9 cellular contexts compared by ENCODE assay signal in the genomic region with DNA sequence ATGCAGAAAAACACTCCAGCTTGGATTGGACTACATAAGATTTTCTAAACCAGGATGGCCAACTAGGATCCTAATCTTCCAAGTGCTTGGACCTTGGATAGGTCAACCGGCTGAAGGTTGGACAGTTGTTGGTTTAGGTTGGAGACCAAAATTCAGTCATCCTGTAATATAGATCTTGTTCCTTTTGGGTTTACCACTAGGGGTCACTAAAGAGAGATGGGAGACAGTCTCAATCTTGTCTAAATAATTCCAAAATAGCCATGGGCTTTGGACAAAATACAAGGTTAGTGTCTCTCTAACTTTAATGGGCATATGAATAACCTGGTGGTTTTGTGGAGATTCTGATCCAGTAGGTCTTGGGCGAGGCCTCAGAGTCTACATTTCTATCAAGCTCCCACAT.
A peak's percentile ranks its signal among the peaks of the same experiment; 100 is the strongest.
DNase-seq lines count a peak whose midpoint lies in the region; ATAC-seq, FAIRE-seq and TF ChIP-seq lines count a peak whose summit lies in the region.
"Had no signal": no experiment of that assay in that cellular context is flagged by ENCODE, and none has a peak within 500 bp of the region (broad histone marks: within the 10 kb centered on the region; RNA-seq: fewer than 3 reads in every experiment).

No MANE protein-coding gene starts in this region.

- DNase-seq in GM18507 (ENCODE audit: extremely low spot score, insufficient read length, low read depth) (no peak), NCI-H345 treated with DMSO at 0.1 percent for 48 hours (lab: John Stamatoyannopoulos, UW; ENCODE audit: unreplicated experiment) (peak; percentile 5), chondrocyte (ENCODE audit: low spot score) (no peak), lung (ENCODE audit: low spot score) (no peak), lower leg skin (ENCODE audit: low spot score in 2 of 2) (no peak)

- peaks cover 4% of the 10 kb centered on the region for H3K4me1 Mint-ChIP-seq in chondrocyte (ENCODE audit: low read depth)
- H3K4me1 Mint-ChIP-seq in activated T-helper 17 cell treated with anti-CD3 and anti-CD28 coated beads, Interleukin-2, amount 50 U/mL, for 72 hours = peaks cover 27% of the 10 kb centered on the region

- peak; percentile 46 for FAIRE-seq in GM18507 (lab: Jason Lieb, UNC)

- H3K36me3 ChIP-seq in ACC112 (ENCODE audit: insufficient read depth, low read length) (no peaks in the 10 kb centered on the region), lung (ENCODE audit: control insufficient read depth in 2 of 2, insufficient read depth in 2 of 2, low read length in 2 of 2) (no peaks in the 10 kb centered on the region)

- H3K27me3 ChIP-seq in ACC112 (ENCODE audit: insufficient read depth, low read length) (peaks cover 17% of the 10 kb centered on the region), lung (ENCODE audit: control insufficient read depth, insufficient read depth) (no peaks in the 10 kb centered on the region)

- H3K79me2 ChIP-seq in ACC112 (ENCODE audit: control insufficient read depth, insufficient read depth, low read length, unreplicated experiment) = no peaks in the 10 kb centered on the region

- no peaks in the 10 kb centered on the region for H3K9me3 ChIP-seq in lung (ENCODE audit: control insufficient read depth in 2 of 2, insufficient read depth in 1 of 2, low read length in 1 of 2)

- WGBS in lung, 2 donors = 66% methylated on average over 2 of the region's 2 CpGs
- 55 to 78% methylated on average over 2 of the region's 2 CpGs for WGBS in lower leg skin, 2 donors

- H3K36me3 Mint-ChIP-seq in chondrocyte (ENCODE audit: low read depth) = peaks cover 4% of the 10 kb centered on the region
- H3K36me3 Mint-ChIP-seq in activated T-helper 17 cell treated with anti-CD3 and anti-CD28 coated beads, Interleukin-2, amount 50 U/mL, for 72 hours (ENCODE audit: low read depth) = no peaks in the 10 kb centered on the region

- H3K4me3 Mint-ChIP-seq in chondrocyte (ENCODE audit: unreplicated experiment) = no peak overlapping the region
- H3K4me3 Mint-ChIP-seq in activated T-helper 17 cell treated with anti-CD3 and anti-CD28 coated beads, Interleukin-2, amount 50 U/mL, for 72 hours = no peak overlapping the region
- H3K4me3 Mint-ChIP-seq: stimulated activated naive CD8-positive, alpha-beta T cell treated with anti-CD3 and anti-CD28 coated beads, Interleukin-15, Interleukin-2, amounts not matched to agents 100 ng/mL and 50 ng/mL, for 24 hours had no signal

- H2AFZ ChIP-seq in ACC112 (ENCODE audit: low read length, unreplicated experiment) = peak overlapping the region; percentile 24

- no peak for TF ChIP-seq POLR2A in lower leg skin (IDR thresholded peaks at IDR 0.05)

- no peaks in the 10 kb centered on the region for H3K4me1 ChIP-seq in ACC112 (ENCODE audit: control insufficient read depth, insufficient read depth, low read length, unreplicated experiment)
- H3K4me1 ChIP-seq in lung (ENCODE audit: control insufficient read depth in 2 of 2, insufficient read depth in 2 of 2, low read length in 2 of 2) = no peaks in the 10 kb centered on the region

- peaks cover 3% of the 10 kb centered on the region for H3K27me3 Mint-ChIP-seq in chondrocyte (ENCODE audit: low read depth)
- H3K27me3 Mint-ChIP-seq in activated T-helper 17 cell treated with anti-CD3 and anti-CD28 coated beads, Interleukin-2, amount 50 U/mL, for 72 hours = peaks cover 4% of the 10 kb centered on the region

- no peaks in the 10 kb centered on the region for H3K9me3 Mint-ChIP-seq in chondrocyte (ENCODE audit: low read depth)
- peaks cover 6% of the 10 kb centered on the region for H3K9me3 Mint-ChIP-seq in activated T-helper 17 cell treated with anti-CD3 and anti-CD28 coated beads, Interleukin-2, amount 50 U/mL, for 72 hours

- TF ChIP-seq CTCF in chondrocyte (IDR thresholded peaks at IDR 0.05) (peak; percentile 85), lung (IDR thresholded peaks at IDR 0.05; ENCODE audit: control extremely low read depth, extremely low read depth) (peak; percentile 34), lower leg skin (IDR thresholded peaks at IDR 0.05) (no peak)

- ATAC-seq in lung (ENCODE audit: insufficient read depth, low FRiP score) (no peak), GM19324 (IDR thresholded peaks at IDR 0.05; ENCODE audit: low FRiP score, unreplicated experiment) (no peak)
- ATAC-seq in activated T-helper 17 cell treated with anti-CD3 and anti-CD28 coated beads, Interleukin-2, amount 50 U/mL, for 72 hours (replicated peaks) = no peak

- no peak overlapping the region for H3K27ac Mint-ChIP-seq in chondrocyte (ENCODE audit: unreplicated experiment)
- H3K27ac Mint-ChIP-seq in activated T-helper 17 cell treated with anti-CD3 and anti-CD28 coated beads, Interleukin-2, amount 50 U/mL, for 72 hours = no peak overlapping the region

- H3K27ac ChIP-seq in ACC112 (ENCODE audit: low read depth, low read length) (no peak overlapping the region), lung (ENCODE audit: low read depth in 1 of 2, low read length in 1 of 2) (no peak overlapping the region)

- intact Hi-C loops in lower leg skin (cut with DNase I; ENCODE audit: low total_unique reads) = no loop called here

- no peak overlapping the region for H3K4me3 ChIP-seq in ACC112 (ENCODE audit: low read depth, low read length)
- H3K4me3 ChIP-seq in lung = no peak overlapping the region
- H3K4me3 ChIP-seq in lower leg skin (ENCODE audit: low read depth, poor library complexity, severe bottlenecking) = no peak overlapping the region

Comparison
In these comparisons a context has a peak if more than half of its experiments do, and no peak if none do; other contexts are left out.
1. CTCF ChIP-seq: peak in chondrocyte (single experiment) and lung (single experiment); none in lower leg skin (0 of 3).